In the genomic region with DNA sequence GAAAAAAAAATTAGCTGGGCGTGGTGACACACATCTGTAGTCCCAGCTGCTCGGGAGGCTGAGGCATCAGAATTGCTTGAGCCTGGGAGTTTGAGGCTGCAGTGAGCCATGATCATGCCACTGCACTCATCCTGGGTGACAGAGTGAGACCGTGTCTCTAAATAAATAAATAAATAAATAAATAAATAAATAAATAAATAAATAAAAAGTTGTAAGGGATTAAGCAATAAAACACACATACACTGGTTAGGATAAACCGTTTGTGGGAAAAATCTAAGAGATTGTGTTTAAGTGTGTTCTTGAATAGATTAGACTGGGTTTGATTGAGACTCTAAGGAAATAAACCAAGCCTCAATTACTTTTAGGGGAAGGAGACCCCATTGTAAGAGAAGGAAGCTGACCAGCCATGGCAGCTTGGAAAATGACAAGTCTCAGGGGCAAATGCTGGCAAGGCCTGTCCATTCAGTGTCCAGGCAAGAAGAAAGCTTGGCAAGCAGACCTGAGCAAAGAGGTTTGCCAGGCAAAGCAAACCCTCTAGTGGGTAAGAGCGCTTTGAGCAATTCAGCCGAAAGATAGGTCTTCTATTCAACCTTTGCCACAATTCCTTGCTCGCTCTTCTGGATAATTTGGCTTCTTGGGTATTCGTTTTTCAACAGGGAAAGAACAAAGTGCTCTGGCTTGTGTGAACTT, we compare ENCODE assay signal across 20 cellular contexts.
DNase-seq lines count a peak whose midpoint lies in the region; ATAC-seq, FAIRE-seq and TF ChIP-seq lines count a peak whose summit lies in the region.
"Had no signal": no experiment of that assay in that cellular context is flagged by ENCODE, and none has a peak within 500 bp of the region (broad histone marks: within the 10 kb centered on the region; RNA-seq: fewer than 3 reads in every experiment).

No MANE protein-coding gene starts in this region.

- BruUV-seq in HepG2 (replicated peaks; lab: Mats Ljungman, UMichigan): no TSS peak

- peak; percentile 37 to 63 for TF ChIP-seq RAD21 in liver (IDR thresholded peaks at IDR 0.05)
- no peak for TF ChIP-seq RAD21 in HepG2 (CRISPR knock-in tag; IDR thresholded peaks at IDR 0.05)

- in situ Hi-C loops in HepG2 (cut with HindIII; ENCODE audit: extremely low pct_ligation_motif_present, low pct_unique_long_range_greater_than_20kb): loop anchor here (5.0 kb wide), 1 partner anchor 145 kb away; no protein-coding TSS in a partner anchor

- peaks cover 5% of the 10 kb centered on the region for H3K27me3 Mint-ChIP-seq in activated CD8-positive, alpha-beta memory T cell treated with anti-CD3 and anti-CD28 coated beads, Interleukin-2, amount 10 ng/mL, durations not matched to agents 7 days and 5 days
- peaks cover 3% of the 10 kb centered on the region for H3K27me3 Mint-ChIP-seq in activated naive CD8-positive, alpha-beta T cell treated with anti-CD3 and anti-CD28 coated beads, Interleukin-2, amount 50 U/mL, for 24 hours
- H3K27me3 Mint-ChIP-seq: dendritic cell treated with granulocyte-macrophage colony-stimulating factor and Interleukin-4, amounts not matched to agents 40 ng/mL and 50 ng/mL, for 4 days had no signal

- no peak overlapping the region for H3K4me3 Mint-ChIP-seq in activated CD8-positive, alpha-beta memory T cell treated with anti-CD3 and anti-CD28 coated beads, Interleukin-2, amount 10 ng/mL, durations not matched to agents 7 days and 5 days
- H3K4me3 Mint-ChIP-seq in activated naive CD8-positive, alpha-beta T cell treated with anti-CD3 and anti-CD28 coated beads, Interleukin-2, amount 50 U/mL, for 24 hours: no peak overlapping the region
- H3K4me3 Mint-ChIP-seq: CD8-positive, alpha-beta memory T cell; dendritic cell treated with granulocyte-macrophage colony-stimulating factor and Interleukin-4, amounts not matched to agents 40 ng/mL and 50 ng/mL, for 4 days; nephron; stimulated activated naive CD8-positive, alpha-beta T cell treated with anti-CD3 and anti-CD28 coated beads, Interleukin-15, Interleukin-2, amounts not matched to agents 100 ng/mL and 50 ng/mL, for 24 hours had no signal

- POLR2A ChIA-PET in HepG2 (lab: Yijun Ruan, JAX): interaction anchor here (1.0 to 1.7 kb wide), 3 partner anchors 148 to 223 kb away, joined by 3 to 6 read pairs (median 3); a partner anchor contains a TSS

- no peak overlapping the region for H3K4me2 ChIP-seq in HepG2 (ENCODE audit: low read depth, low read length)

- TF ChIP-seq POLR2A in HepG2 (IDR thresholded peaks at IDR 0.05; ENCODE audit: insufficient read depth in 1 of 2, low read depth in 2 of 2, low read length in 2 of 2) (no peak), right lobe of liver (IDR thresholded peaks at IDR 0.05) (no peak), GM12892 (IDR thresholded peaks at IDR 0.05; ENCODE audit: low read depth, low read length) (no peak)

- no peak for DNase-seq in HepG2 (ENCODE audit: low spot score)
- peak in 33 of 61 donors; percentile 6 to 85 (median 32) for DNase-seq in caudate nucleus (lab: John Stamatoyannopoulos, UW)
- DNase-seq in right lobe of liver: peak in 1 of 3 donors; percentile 78
- DNase-seq in activated CD8-positive, alpha-beta memory T cell treated with anti-CD3 and anti-CD28 coated beads, Interleukin-2, amount 10 ng/mL, durations not matched to agents 7 days and 5 days: no peak
- DNase-seq in GM12892 (ENCODE audit: insufficient read length): no peak
- DNase-seq in activated naive CD8-positive, alpha-beta T cell treated with anti-CD3 and anti-CD28 coated beads, Interleukin-2, amount 50 U/mL, for 24 hours: no peak
- no peak for DNase-seq in Kasumi-1 (lab: John Stamatoyannopoulos, UW)
- DNase-seq: activated CD4-positive, CD25-positive, alpha-beta regulatory T cell treated with anti-CD3 and anti-CD28 coated beads, Interleukin-2, amount 50 U/mL, for 72 hours; activated effector memory CD4-positive, alpha-beta T cell treated with Interleukin-2 at 50 U/mL for 16 hours; amniotic stem cell; CD8-positive, alpha-beta memory T cell; NCI-H1436 treated with DMSO at 0.1 percent for 48 hours; psoas muscle; uterus had no signal

- TF ChIP-seq CTCF in liver (IDR thresholded peaks at IDR 0.05; ENCODE audit: low read depth, low read length, missing input control): peak; percentile 10
- TF ChIP-seq CTCF in HepG2 (CRISPR knock-in tag; IDR thresholded peaks at IDR 0.05): no peak
- no peak for TF ChIP-seq CTCF in right lobe of liver (IDR thresholded peaks at IDR 0.05)

- H3K27ac ChIP-seq in liver (ENCODE audit: low read depth in 1 of 2, low read length in 2 of 2): peak overlapping the region; percentile 79 to 85
- H3K27ac ChIP-seq in HepG2 (ENCODE audit: extremely low read length, insufficient read depth, low read length): no peak overlapping the region
- H3K27ac ChIP-seq in caudate nucleus (ENCODE audit: low read depth, low read length): no peak overlapping the region
- peak overlapping the region in 2 of 3 donors; percentile 69 to 98 for H3K27ac ChIP-seq in right lobe of liver
- H3K27ac ChIP-seq: epithelial cell of prostate, gastroesophageal sphincter, psoas muscle, uterus had no signal

- ATAC-seq in HepG2 (no peak), right lobe of liver (peak; percentile 12 to 47 (median 32))
- ATAC-seq in activated CD8-positive, alpha-beta memory T cell treated with anti-CD3 and anti-CD28 coated beads, Interleukin-2, amount 10 ng/mL, durations not matched to agents 7 days and 5 days: no peak
- ATAC-seq in activated naive CD8-positive, alpha-beta T cell treated with anti-CD3 and anti-CD28 coated beads, Interleukin-2, amount 50 U/mL, for 24 hours: no peak
- ATAC-seq: gastroesophageal sphincter had no signal

- H4K20me1 ChIP-seq in HepG2 (ENCODE audit: insufficient read depth, low read length): no peaks in the 10 kb centered on the region

- H3K79me2 ChIP-seq in HepG2 (ENCODE audit: insufficient read depth, low read length): no peaks in the 10 kb centered on the region

- CTCF ChIA-PET in HepG2 (lab: Yijun Ruan, JAX; ENCODE audit: low intra/inter-chr PET ratio, low total read pairs): no interaction called here
- CTCF ChIA-PET in activated CD8-positive, alpha-beta memory T cell treated with anti-CD3 and anti-CD28 coated beads, Interleukin-2, amount 10 ng/mL, durations not matched to agents 7 days and 5 days (lab: Charles Lee): interaction anchor here (0.8 to 2.3 kb wide), 5 partner anchors 8 to 229 kb away, joined by 3 to 7 read pairs (median 4); no protein-coding TSS in a partner anchor

- H3K27me3 ChIP-seq in liver (ENCODE audit: control insufficient read depth in 4 of 4, insufficient read depth in 4 of 4, low read length in 3 of 4): no peaks in the 10 kb centered on the region
- H3K27me3 ChIP-seq in HepG2 (ENCODE audit: control insufficient read depth in 1 of 2, insufficient read depth in 2 of 2, low read length in 2 of 2): no peaks in the 10 kb centered on the region
- no peaks in the 10 kb centered on the region for H3K27me3 ChIP-seq in right lobe of liver
- H3K27me3 ChIP-seq: gastroesophageal sphincter, uterus had no signal

- no peaks in the 10 kb centered on the region for H3K9me3 Mint-ChIP-seq in activated CD8-positive, alpha-beta memory T cell treated with anti-CD3 and anti-CD28 coated beads, Interleukin-2, amount 10 ng/mL, durations not matched to agents 7 days and 5 days (ENCODE audit: low read depth)
- H3K9me3 Mint-ChIP-seq in activated naive CD8-positive, alpha-beta T cell treated with anti-CD3 and anti-CD28 coated beads, Interleukin-2, amount 50 U/mL, for 24 hours: no peaks in the 10 kb centered on the region
- H3K9me3 Mint-ChIP-seq: CD8-positive, alpha-beta memory T cell; dendritic cell treated with granulocyte-macrophage colony-stimulating factor and Interleukin-4, amounts not matched to agents 40 ng/mL and 50 ng/mL, for 4 days; nephron; stimulated activated naive CD8-positive, alpha-beta T cell treated with anti-CD3 and anti-CD28 coated beads, Interleukin-15, Interleukin-2, amounts not matched to agents 100 ng/mL and 50 ng/mL, for 24 hours had no signal

- peak overlapping the region; percentile 4 to 72 for H3K9ac ChIP-seq in liver (ENCODE audit: low read depth in 1 of 2, low read length in 2 of 2)
- H3K9ac ChIP-seq in HepG2 (ENCODE audit: insufficient read depth, low read depth, low read length): no peak overlapping the region

- WGBS in liver: 49% methylated on average over 8 of the region's 8 CpGs
- 84% methylated on average over 8 of the region's 8 CpGs for WGBS in HepG2 (ENCODE audit: low lambda C conversion rate)
- whole genome bisulfite sequencing in right lobe of liver (ENCODE audit: insufficient coverage, low coverage, low lambda C conversion rate, missing lambda C conversion rate): 39% methylated on average over 8 of the region's 8 CpGs

- intact Hi-C loops in HepG2 (cut with micrococcal nuclease; ENCODE audit: unreplicated experiment) (loop anchor here (5.0 to 10.0 kb wide), 2 partner anchors 110 to 318 kb away; no protein-coding TSS in a partner anchor), right lobe of liver (cut with DNase I) (loop anchor here (10.0 kb wide), 2 partner anchors 218 to 228 kb away; no protein-coding TSS in a partner anchor)

- H3K4me1 ChIP-seq in liver (ENCODE audit: control insufficient read depth in 4 of 4, insufficient read depth in 4 of 4, low read length in 3 of 4) (peaks cover 5 to 56% (median 38%) of the 10 kb centered on the region in 4 donors), HepG2 (ENCODE audit: insufficient read depth, low read length) (peaks cover 60% of the 10 kb centered on the region), right lobe of liver (peaks cover 0 to 75% (median 24%) of the 10 kb centered on the region in 4 donors)
- H3K4me1 ChIP-seq: gastroesophageal sphincter, uterus had no signal

- no peaks in the 10 kb centered on the region for H3K36me3 Mint-ChIP-seq in activated CD8-positive, alpha-beta memory T cell treated with anti-CD3 and anti-CD28 coated beads, Interleukin-2, amount 10 ng/mL, durations not matched to agents 7 days and 5 days
- H3K36me3 Mint-ChIP-seq in activated naive CD8-positive, alpha-beta T cell treated with anti-CD3 and anti-CD28 coated beads, Interleukin-2, amount 50 U/mL, for 24 hours (ENCODE audit: low read depth): no peaks in the 10 kb centered on the region
- H3K36me3 Mint-ChIP-seq: CD8-positive, alpha-beta memory T cell had no signal

- FAIRE-seq in HepG2 (lab: Jason Lieb, UNC) (no peak), GM12892 (lab: Jason Lieb, UNC) (no peak)

- H3K9me3 ChIP-seq in liver (ENCODE audit: control insufficient read depth in 4 of 4, low read length in 3 of 4) (no peaks in the 10 kb centered on the region), HepG2 (ENCODE audit: low read length) (no peaks in the 10 kb centered on the region), right lobe of liver (no peaks in the 10 kb centered on the region)
- H3K9me3 ChIP-seq: gastroesophageal sphincter, psoas muscle, uterus had no signal

- no peak overlapping the region for H2AFZ ChIP-seq in HepG2 (ENCODE audit: low read length)

- H3K36me3 ChIP-seq in liver (ENCODE audit: control insufficient read depth in 4 of 4, insufficient read depth in 3 of 4, low read depth in 1 of 4, low read length in 3 of 4): no peaks in the 10 kb centered on the region
- no peaks in the 10 kb centered on the region for H3K36me3 ChIP-seq in HepG2 (replicated peaks in 1 of 2; ENCODE audit: control insufficient read depth in 1 of 2, insufficient read depth in 2 of 2, low read length in 2 of 2)
- H3K36me3 ChIP-seq in right lobe of liver: no peaks in the 10 kb centered on the region
- H3K36me3 ChIP-seq: gastroesophageal sphincter, uterus had no signal

- TF ChIP-seq EP300 in HepG2 (IDR thresholded peaks at IDR 0.05; ENCODE audit: low read depth in 2 of 2, low read length in 2 of 2) (no peak), HepG2 (CRISPR knock-in tag; IDR thresholded peaks at IDR 0.05; ENCODE audit: borderline replicate concordance) (no peak)

- no peak overlapping the region for H3K27ac Mint-ChIP-seq in activated CD8-positive, alpha-beta memory T cell treated with anti-CD3 and anti-CD28 coated beads, Interleukin-2, amount 10 ng/mL, durations not matched to agents 7 days and 5 days
- no peak overlapping the region for H3K27ac Mint-ChIP-seq in activated naive CD8-positive, alpha-beta T cell treated with anti-CD3 and anti-CD28 coated beads, Interleukin-2, amount 50 U/mL, for 24 hours
- H3K27ac Mint-ChIP-seq: CD8-positive, alpha-beta memory T cell; dendritic cell treated with granulocyte-macrophage colony-stimulating factor and Interleukin-4, amounts not matched to agents 40 ng/mL and 50 ng/mL, for 4 days; stimulated activated naive CD8-positive, alpha-beta T cell treated with anti-CD3 and anti-CD28 coated beads, Interleukin-15, Interleukin-2, amounts not matched to agents 100 ng/mL and 50 ng/mL, for 24 hours had no signal

- H3K4me3 ChIP-seq in liver (ENCODE audit: low read depth in 1 of 3, low read length in 3 of 3) (no peak overlapping the region), HepG2 (replicated peaks in 1 of 3; ENCODE audit: insufficient read depth in 1 of 3, low read depth in 2 of 3, low read length in 3 of 3) (no peak overlapping the region), right lobe of liver (no peak overlapping the region)
- H3K4me3 ChIP-seq: gastroesophageal sphincter, psoas muscle, uterus had no signal

- no peaks in the 10 kb centered on the region for H3K4me1 Mint-ChIP-seq in activated CD8-positive, alpha-beta memory T cell treated with anti-CD3 and anti-CD28 coated beads, Interleukin-2, amount 10 ng/mL, durations not matched to agents 7 days and 5 days
- H3K4me1 Mint-ChIP-seq in activated naive CD8-positive, alpha-beta T cell treated with anti-CD3 and anti-CD28 coated beads, Interleukin-2, amount 50 U/mL, for 24 hours: no peaks in the 10 kb centered on the region

Comparison
In these comparisons a context has a peak if more than half of its experiments do, and no peak if none do; other contexts are left out.
1. H3K27ac ChIP-seq: peak in liver (2 of 2) and right lobe of liver (2 of 3); none in HepG2 (single experiment) and caudate nucleus (single experiment).
2. ATAC-seq: peak in right lobe of liver (4 of 4); none in HepG2 (single experiment), activated CD8-positive, alpha-beta memory T cell treated with anti-CD3 and anti-CD28 coated beads, Interleukin-2, amount 10 ng/mL, durations not matched to agents 7 days and 5 days (single experiment) and activated naive CD8-positive, alpha-beta T cell treated with anti-CD3 and anti-CD28 coated beads, Interleukin-2, amount 50 U/mL, for 24 hours (single experiment).
3. DNase-seq: peak in caudate nucleus (33 of 61); none in HepG2 (single experiment), activated CD8-positive, alpha-beta memory T cell treated with anti-CD3 and anti-CD28 coated beads, Interleukin-2, amount 10 ng/mL, durations not matched to agents 7 days and 5 days (single experiment), GM12892 (single experiment), activated naive CD8-positive, alpha-beta T cell treated with anti-CD3 and anti-CD28 coated beads, Interleukin-2, amount 50 U/mL, for 24 hours (single experiment) and Kasumi-1 (0 of 2).